13 cellular contexts compared by ENCODE assay signal in genomic region chr6:108651287-108651686, GRCh38.
DNase-seq lines count a peak whose midpoint lies in the region; ATAC-seq, FAIRE-seq and TF ChIP-seq lines count a peak whose summit lies in the region.
"Had no signal": no experiment of that assay in that cellular context is flagged by ENCODE, and none has a peak within 500 bp of the region (broad histone marks: within the 10 kb centered on the region; RNA-seq: fewer than 3 reads in every experiment).

No MANE protein-coding gene starts in this region.

- CTCF ChIA-PET in MCF 10A (lab: Yijun Ruan, JAX) = interaction anchor here (0.6 to 1.7 kb wide), 5 partner anchors 28 to 422 kb away, joined by 3 to 7 read pairs (median 3); no protein-coding TSS in a partner anchor

- H3K4me1 ChIP-seq in Peyer's patch (peaks cover 0 to 40% (median 0%) of the 10 kb centered on the region in 4 donors), muscle layer of colon (ENCODE audit: insufficient read depth, low read length) (peaks cover 84% of the 10 kb centered on the region), thoracic aorta (ENCODE audit: control insufficient read depth in 1 of 2, low read depth in 2 of 2) (peaks cover 70 to 94% of the 10 kb centered on the region in 2 donors)

- DNase-seq in Peyer's patch (no peak), MCF 10A (ENCODE audit: unreplicated experiment) (peak; percentile 25), thoracic aorta (ENCODE audit: low spot score) (no peak), DMS79 treated with DMSO at 0.1 percent for 48 hours (lab: John Stamatoyannopoulos, UW) (no peak), AML-193 (lab: John Stamatoyannopoulos, UW) (no peak), H54 (ENCODE audit: insufficient read length, low spot score) (no peak), C1 segment of cervical spinal cord (lab: John Stamatoyannopoulos, UW) (no peak)
- DNase-seq: activated naive CD4-positive, alpha-beta T cell treated with anti-CD3 and anti-CD28 coated beads, Interleukin-2, amount 10 ng/mL, durations not matched to agents 7 days and 5 days had no signal

- POLR2A ChIA-PET in MCF 10A (lab: Yijun Ruan, JAX) = interaction anchor here (0.6 to 7.8 kb wide), 26 partner anchors 9 to 442 kb away, joined by 3 to 70 read pairs (median 5); partner anchors contain the start of gene FOXO3

- peak overlapping the region; percentile 83 for H3K27ac Mint-ChIP-seq in MCF 10A (ENCODE audit: low read depth, unreplicated experiment)
- H3K27ac Mint-ChIP-seq: activated naive CD4-positive, alpha-beta T cell treated with anti-CD3 and anti-CD28 coated beads, Interleukin-2, amount 10 ng/mL, durations not matched to agents 7 days and 5 days; GM23338; stimulated activated naive CD8-positive, alpha-beta T cell treated with anti-CD3 and anti-CD28 coated beads, Interleukin-15, Interleukin-2, amounts not matched to agents 100 ng/mL and 50 ng/mL, for 24 hours had no signal

- FAIRE-seq in H54 (lab: Jason Lieb, UNC) = no peak
- FAIRE-seq: colon, RCC 7860 had no signal

- no peak for TF ChIP-seq CTCF in Peyer's patch (IDR thresholded peaks at IDR 0.05)
- TF ChIP-seq CTCF in MCF 10A (IDR thresholded peaks at IDR 0.05; ENCODE audit: unreplicated experiment) = no peak
- no peak for TF ChIP-seq CTCF in thoracic aorta (IDR thresholded peaks at IDR 0.05)

- peak overlapping the region; percentile 41 for H3K4me3 Mint-ChIP-seq in MCF 10A (ENCODE audit: unreplicated experiment)
- H3K4me3 Mint-ChIP-seq: activated naive CD4-positive, alpha-beta T cell treated with anti-CD3 and anti-CD28 coated beads, Interleukin-2, amount 10 ng/mL, durations not matched to agents 7 days and 5 days; GM23338; stimulated activated naive CD8-positive, alpha-beta T cell treated with anti-CD3 and anti-CD28 coated beads, Interleukin-15, Interleukin-2, amounts not matched to agents 100 ng/mL and 50 ng/mL, for 24 hours had no signal

- BruUV-seq in MCF 10A (replicated peaks; lab: Mats Ljungman, UMichigan) = TSS peak; percentile 50

- TF ChIP-seq POLR2A in Peyer's patch (IDR thresholded peaks at IDR 0.05) (no peak), H54 (IDR thresholded peaks at IDR 0.05; ENCODE audit: low read depth, low read length) (no peak)

- H3K9me3 ChIP-seq in Peyer's patch (no peaks in the 10 kb centered on the region), muscle layer of colon (ENCODE audit: low read length) (no peaks in the 10 kb centered on the region), thoracic aorta (no peaks in the 10 kb centered on the region)

- no peaks in the 10 kb centered on the region for H3K27me3 Mint-ChIP-seq in MCF 10A (ENCODE audit: insufficient read depth, unreplicated experiment)
- H3K27me3 Mint-ChIP-seq: activated naive CD4-positive, alpha-beta T cell treated with anti-CD3 and anti-CD28 coated beads, Interleukin-2, amount 10 ng/mL, durations not matched to agents 7 days and 5 days; stimulated activated naive CD8-positive, alpha-beta T cell treated with anti-CD3 and anti-CD28 coated beads, Interleukin-15, Interleukin-2, amounts not matched to agents 100 ng/mL and 50 ng/mL, for 24 hours had no signal

- H3K27ac ChIP-seq in Peyer's patch (peak overlapping the region in 3 of 4 donors; percentile 32 to 72 (median 58)), muscle layer of colon (ENCODE audit: low read depth, low read length) (peak overlapping the region; percentile 13), thoracic aorta (peak overlapping the region; percentile 75 to 90)

- H3K9me3 Mint-ChIP-seq in MCF 10A (ENCODE audit: unreplicated experiment) = no peaks in the 10 kb centered on the region
- H3K9me3 Mint-ChIP-seq: activated naive CD4-positive, alpha-beta T cell treated with anti-CD3 and anti-CD28 coated beads, Interleukin-2, amount 10 ng/mL, durations not matched to agents 7 days and 5 days; GM23338; stimulated activated naive CD8-positive, alpha-beta T cell treated with anti-CD3 and anti-CD28 coated beads, Interleukin-15, Interleukin-2, amounts not matched to agents 100 ng/mL and 50 ng/mL, for 24 hours had no signal

- H3K27me3 ChIP-seq in Peyer's patch = no peaks in the 10 kb centered on the region
- no peaks in the 10 kb centered on the region for H3K27me3 ChIP-seq in muscle layer of colon (ENCODE audit: control insufficient read depth in 1 of 2, insufficient read depth in 2 of 2, low read length in 2 of 2)
- no peaks in the 10 kb centered on the region for H3K27me3 ChIP-seq in thoracic aorta (replicated peaks; ENCODE audit: insufficient read depth)

- peaks cover 70% of the 10 kb centered on the region for H3K4me1 Mint-ChIP-seq in MCF 10A (ENCODE audit: insufficient read depth, unreplicated experiment)

- H3K9ac ChIP-seq in muscle layer of colon (ENCODE audit: low read length) = peak overlapping the region; percentile 8

- peaks cover 0 to 10% (median 0%) of the 10 kb centered on the region in 3 donors for H3K36me3 ChIP-seq in Peyer's patch
- H3K36me3 ChIP-seq in muscle layer of colon (ENCODE audit: insufficient read depth, low read length) = peaks cover 5% of the 10 kb centered on the region
- H3K36me3 ChIP-seq in thoracic aorta = peaks cover 7% of the 10 kb centered on the region

- no peak for ATAC-seq in thoracic aorta (ENCODE audit: insufficient number of reproducible peaks, low FRiP score, low read depth)

- intact Hi-C loops in MCF 10A (cut with micrococcal nuclease) = loop anchor here (2.0 to 5.0 kb wide), 3 partner anchors 86 to 132 kb away; no protein-coding TSS in a partner anchor

- H3K36me3 Mint-ChIP-seq in MCF 10A (ENCODE audit: insufficient read depth, unreplicated experiment) = peaks cover 60% of the 10 kb centered on the region
- H3K36me3 Mint-ChIP-seq: activated naive CD4-positive, alpha-beta T cell treated with anti-CD3 and anti-CD28 coated beads, Interleukin-2, amount 10 ng/mL, durations not matched to agents 7 days and 5 days had no signal

- H3K4me3 ChIP-seq in Peyer's patch = no peak overlapping the region
- H3K4me3 ChIP-seq in muscle layer of colon (ENCODE audit: low read depth in 1 of 2, low read length in 2 of 2) = no peak overlapping the region
- H3K4me3 ChIP-seq in thoracic aorta = peak overlapping the region; percentile 0
- H3K4me3 ChIP-seq: GM23338 had no signal

Comparison
In these comparisons a context has a peak if more than half of its experiments do, and no peak if none do; other contexts are left out.
1. H3K27ac ChIP-seq: peak in every context shown above with its lines; median percentile 82 in thoracic aorta; 58 in Peyer's patch; 13 in muscle layer of colon.